Comparison of ENCODE assay signal across 23 cellular contexts in genomic region chr11:134544095-134544815, GRCh38.
"Had no signal": no experiment of that assay in that cellular context is flagged by ENCODE, and none has a peak within 500 bp of the region (broad histone marks: within the 10 kb centered on the region; RNA-seq: fewer than 3 reads in every experiment).

No MANE protein-coding gene starts in this region.

- H3K27ac Mint-ChIP-seq: activated CD4-positive, alpha-beta T cell treated with anti-CD3 and anti-CD28 coated beads, Interleukin-2, amount 10 ng/mL, durations not matched to agents 7 days and 5 days; activated naive CD4-positive, alpha-beta T cell treated with anti-CD3 and anti-CD28 coated beads, Interleukin-2, amount 10 ng/mL, durations not matched to agents 7 days and 5 days; activated T-cell treated with anti-CD3 and anti-CD28 coated beads, Interleukin-2, amount 50 U/mL, for 72 hours; mesothelial cell of epicardium; natural killer cell; stimulated activated naive CD8-positive, alpha-beta T cell treated with anti-CD3 and anti-CD28 coated beads, Interleukin-15, Interleukin-2, amounts not matched to agents 100 ng/mL and 50 ng/mL, for 24 hours; T-helper 2 cell treated with Interferon-gamma antibody and Interleukin-4, amounts not matched to agents 5 μg/mL and 100 μg/mL, for 36 hours had no signal

- H3K4me1 ChIP-seq: heart right ventricle, psoas muscle, tibial artery had no signal

- DNase-seq: activated CD4-positive, alpha-beta T cell treated with anti-CD3 and anti-CD28 coated beads, Interleukin-2, amount 10 ng/mL, durations not matched to agents 7 days and 5 days; activated effector memory CD4-positive, alpha-beta T cell treated with Interleukin-2 at 50 U/mL for 16 hours; activated naive CD4-positive, alpha-beta T cell treated with anti-CD3 and anti-CD28 coated beads, Interleukin-2, amount 10 ng/mL, durations not matched to agents 7 days and 5 days; activated T-cell treated with anti-CD3 and anti-CD28 coated beads, Interleukin-2, amount 50 U/mL, for 72 hours; amygdala; cerebellar nuclear complex; cortex of kidney; left colon; ovary; psoas muscle; right cardiac atrium; stimulated activated CD4-positive, alpha-beta T cell treated with anti-CD3 and anti-CD28 coated beads, Interleukin-12 subunit alpha, Interleukin-12 subunit beta, amount 100 ng/mL, for 4 hours; stimulated activated CD4-positive, alpha-beta T cell treated with anti-CD3 and anti-CD28 coated beads, Interleukin-4, amount 100 ng/mL, for 4 hours; substantia nigra; T-cell; tibial artery had no signal

- H3K9me3 ChIP-seq: heart right ventricle, ovary, psoas muscle, tibial artery had no signal

- H3K36me3 ChIP-seq: heart right ventricle, ovary, tibial artery had no signal

- H3K36me3 Mint-ChIP-seq: activated naive CD4-positive, alpha-beta T cell treated with anti-CD3 and anti-CD28 coated beads, Interleukin-2, amount 10 ng/mL, durations not matched to agents 7 days and 5 days; mesothelial cell of epicardium; natural killer cell; T-cell had no signal

- ATAC-seq: activated CD4-positive, CD25-positive, alpha-beta regulatory T cell treated with anti-CD3 and anti-CD28 coated beads, Interleukin-2, amount 50 U/mL, for 24 hours; activated T-cell treated with anti-CD3 and anti-CD28 coated beads, Interleukin-2, amount 50 U/mL, for 72 hours; heart right ventricle; left colon; natural killer cell; psoas muscle; right cardiac atrium; T-cell had no signal

- H3K4me3 ChIP-seq: heart right ventricle, ovary, psoas muscle, tibial artery had no signal

- H3K27me3 Mint-ChIP-seq: stimulated activated naive CD8-positive, alpha-beta T cell treated with anti-CD3 and anti-CD28 coated beads, Interleukin-15, Interleukin-2, amounts not matched to agents 100 ng/mL and 50 ng/mL, for 24 hours had no signal

- H3K4me3 Mint-ChIP-seq: activated CD4-positive, alpha-beta T cell treated with anti-CD3 and anti-CD28 coated beads, Interleukin-2, amount 10 ng/mL, durations not matched to agents 7 days and 5 days; activated naive CD4-positive, alpha-beta T cell treated with anti-CD3 and anti-CD28 coated beads, Interleukin-2, amount 10 ng/mL, durations not matched to agents 7 days and 5 days; activated T-cell treated with anti-CD3 and anti-CD28 coated beads, Interleukin-2, amount 50 U/mL, for 72 hours; mesothelial cell of epicardium; natural killer cell; stimulated activated naive CD8-positive, alpha-beta T cell treated with anti-CD3 and anti-CD28 coated beads, Interleukin-15, Interleukin-2, amounts not matched to agents 100 ng/mL and 50 ng/mL, for 24 hours; T-cell; T-helper 2 cell treated with Interferon-gamma antibody and Interleukin-4, amounts not matched to agents 5 μg/mL and 100 μg/mL, for 36 hours had no signal

- H3K9me3 Mint-ChIP-seq: activated CD4-positive, alpha-beta T cell treated with anti-CD3 and anti-CD28 coated beads, Interleukin-2, amount 10 ng/mL, durations not matched to agents 7 days and 5 days; activated naive CD4-positive, alpha-beta T cell treated with anti-CD3 and anti-CD28 coated beads, Interleukin-2, amount 10 ng/mL, durations not matched to agents 7 days and 5 days; activated T-cell treated with anti-CD3 and anti-CD28 coated beads, Interleukin-2, amount 50 U/mL, for 72 hours; natural killer cell; stimulated activated naive CD8-positive, alpha-beta T cell treated with anti-CD3 and anti-CD28 coated beads, Interleukin-15, Interleukin-2, amounts not matched to agents 100 ng/mL and 50 ng/mL, for 24 hours; T-helper 2 cell treated with Interferon-gamma antibody and Interleukin-4, amounts not matched to agents 5 μg/mL and 100 μg/mL, for 36 hours had no signal

- H3K27ac ChIP-seq: heart right ventricle, ovary, psoas muscle, tibial artery, VCaP had no signal

- H3K4me1 Mint-ChIP-seq: activated CD4-positive, alpha-beta T cell treated with anti-CD3 and anti-CD28 coated beads, Interleukin-2, amount 10 ng/mL, durations not matched to agents 7 days and 5 days; activated naive CD4-positive, alpha-beta T cell treated with anti-CD3 and anti-CD28 coated beads, Interleukin-2, amount 10 ng/mL, durations not matched to agents 7 days and 5 days; natural killer cell; T-cell had no signal

- H3K27me3 ChIP-seq: ovary had no signal
